15 cellular contexts compared by ENCODE assay signal in genomic region chr18:23882616-23883276, GRCh38.
DNase-seq lines count a peak whose midpoint lies in the region; ATAC-seq and TF ChIP-seq lines count a peak whose summit lies in the region.
"Had no signal": no experiment of that assay in that cellular context is flagged by ENCODE, and none has a peak within 500 bp of the region (broad histone marks: within the 10 kb centered on the region; RNA-seq: fewer than 3 reads in every experiment).

No MANE protein-coding gene starts in this region.

- H3K27me3 ChIP-seq in BLaER1 (no peaks in the 10 kb centered on the region; the same call in 1 of the 2 replicates), DND-41 (ENCODE audit: insufficient read depth, low read length, poor library complexity) (no peaks in the 10 kb centered on the region)
- H3K27me3 ChIP-seq: heart left ventricle had no signal

- no peak overlapping the region; the same call in 1 of the 2 replicates for H3K27ac ChIP-seq in BLaER1
- H3K27ac ChIP-seq in DND-41 (ENCODE audit: low read length) = no peak overlapping the region
- H3K27ac ChIP-seq in epithelial cell of prostate = peak overlapping the region; percentile 89
- H3K27ac ChIP-seq in skin epidermis = peak overlapping the region in 12 of 21 experiments; percentile 3 to 83 (median 57)

- no peak overlapping the region for H3K9ac ChIP-seq in BLaER1
- no peak overlapping the region for H3K9ac ChIP-seq in DND-41 (ENCODE audit: low read depth, low read length)

- H3K36me3 ChIP-seq in BLaER1 (no peaks in the 10 kb centered on the region), DND-41 (ENCODE audit: insufficient read depth, low read length) (no peaks in the 10 kb centered on the region)

- peak overlapping the region; percentile 15; the same call in 1 of the 2 replicates for H3K4me2 ChIP-seq in BLaER1
- H3K4me2 ChIP-seq in DND-41 (ENCODE audit: insufficient read depth, low read length) = no peak overlapping the region

- no peak for TF ChIP-seq CTCF in DND-41 (IDR thresholded peaks at IDR 0.05; ENCODE audit: borderline replicate concordance, extremely low read depth, low read length, poor library complexity, severe bottlenecking)

- H3K79me2 ChIP-seq in DND-41 (ENCODE audit: insufficient read depth, low read length) = no peaks in the 10 kb centered on the region

- in situ Hi-C loops in KBM-7 (cut with MboI; ENCODE audit: low pct_unique_long_range_greater_than_20kb, low sequenced_read_pairs) = no loop called here

- DNase-seq in DND-41 (no peak), epithelial cell of prostate (ENCODE audit: low read depth, low spot score) (no peak), COR-L47 (lab: John Stamatoyannopoulos, UW) (no peak), KBM-7 (no peak), NOMO-1 treated with dmso at 0.1 percent for 144 hours (lab: John Stamatoyannopoulos, UW; ENCODE audit: unreplicated experiment) (no peak)
- no peak for DNase-seq in activated CD8-positive, alpha-beta memory T cell treated with anti-CD3 and anti-CD28 coated beads for 24 hours
- DNase-seq: activated CD8-positive, alpha-beta memory T cell treated with anti-CD3 and anti-CD28 coated beads, Interleukin-2, amount 10 ng/mL, durations not matched to agents 7 days and 5 days; effector CD8-positive, alpha-beta T cell; heart left ventricle; natural killer cell; NCI-H1048; NCI-H2029 treated with DMSO at 0.1 percent for 48 hours had no signal

- ATAC-seq in DND-41 (ENCODE audit: insufficient read depth, low read depth) = 0 out of 3 replicates have a peak, but pooled peaks have one; percentile 10
- ATAC-seq: activated CD8-positive, alpha-beta memory T cell treated with anti-CD3 and anti-CD28 coated beads, Interleukin-2, amount 10 ng/mL, durations not matched to agents 7 days and 5 days; K562; natural killer cell had no signal

- H2AFZ ChIP-seq in DND-41 (ENCODE audit: low read depth, low read length) = 0 out of 2 replicates have a peak overlapping the region, but pooled peaks have one; percentile 24

- H3K9me3 ChIP-seq in BLaER1 (no peaks in the 10 kb centered on the region), DND-41 (ENCODE audit: insufficient read depth, low read length, severe bottlenecking) (no peaks in the 10 kb centered on the region)
- H3K9me3 ChIP-seq: heart left ventricle had no signal

- H3K4me1 ChIP-seq in BLaER1 (peaks cover 53% of the 10 kb centered on the region), DND-41 (ENCODE audit: insufficient read depth, low read length) (peaks cover 31% of the 10 kb centered on the region)

- H4K20me1 ChIP-seq in BLaER1 (no peaks in the 10 kb centered on the region), DND-41 (ENCODE audit: insufficient read depth, low read length) (no peaks in the 10 kb centered on the region)

- H3K4me3 ChIP-seq in BLaER1 (no peak overlapping the region), DND-41 (ENCODE audit: low read depth in 1 of 2, low read length in 2 of 2) (no peak overlapping the region), skin epidermis (no peak overlapping the region)
- H3K4me3 ChIP-seq: heart left ventricle, K562 had no signal

Comparison
In these comparisons a context has a peak if more than half of its experiments do, and no peak if none do; other contexts are left out.
1. H3K27ac ChIP-seq: peak in epithelial cell of prostate (single experiment) and skin epidermis (12 of 21); none in BLaER1 (single experiment) and DND-41 (single experiment).